1 cellular context compared by ENCODE assay signal in the genomic region with DNA sequence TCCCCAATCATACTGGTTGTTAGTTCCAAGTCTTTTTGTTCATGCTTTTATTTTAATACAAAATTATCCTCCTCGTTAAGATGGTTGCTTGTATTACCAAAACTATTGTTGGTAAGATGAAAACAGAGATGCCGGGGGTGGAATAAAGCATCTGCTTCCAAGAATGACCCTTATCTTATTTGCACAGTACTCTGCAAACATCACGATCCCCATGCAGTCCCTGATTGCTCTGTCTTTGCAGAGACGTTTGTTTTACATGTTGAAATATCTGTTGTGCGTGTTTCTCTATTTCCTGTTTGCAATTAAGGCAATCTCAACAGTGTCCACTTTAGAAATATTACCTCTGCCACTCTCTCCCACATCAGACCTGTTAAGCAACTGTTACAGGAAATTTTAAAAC.
TF ChIP-seq lines count a peak whose summit lies in the region.

No MANE protein-coding gene starts in this region.

TF ChIP-seq in K562, 482 proteins besides CTCF, POLR2A, EP300 and RAD21 (continued from another document and continues in another):
- TF ChIP-seq, protein P1, sequence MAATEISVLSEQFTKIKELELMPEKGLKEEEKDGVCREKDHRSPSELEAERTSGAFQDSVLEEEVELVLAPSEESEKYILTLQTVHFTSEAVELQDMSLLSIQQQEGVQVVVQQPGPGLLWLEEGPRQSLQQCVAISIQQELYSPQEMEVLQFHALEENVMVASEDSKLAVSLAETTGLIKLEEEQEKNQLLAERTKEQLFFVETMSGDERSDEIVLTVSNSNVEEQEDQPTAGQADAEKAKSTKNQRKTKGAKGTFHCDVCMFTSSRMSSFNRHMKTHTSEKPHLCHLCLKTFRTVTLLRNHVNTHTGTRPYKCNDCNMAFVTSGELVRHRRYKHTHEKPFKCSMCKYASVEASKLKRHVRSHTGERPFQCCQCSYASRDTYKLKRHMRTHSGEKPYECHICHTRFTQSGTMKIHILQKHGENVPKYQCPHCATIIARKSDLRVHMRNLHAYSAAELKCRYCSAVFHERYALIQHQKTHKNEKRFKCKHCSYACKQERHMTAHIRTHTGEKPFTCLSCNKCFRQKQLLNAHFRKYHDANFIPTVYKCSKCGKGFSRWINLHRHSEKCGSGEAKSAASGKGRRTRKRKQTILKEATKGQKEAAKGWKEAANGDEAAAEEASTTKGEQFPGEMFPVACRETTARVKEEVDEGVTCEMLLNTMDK (IDR thresholded peaks at IDR 0.05; ENCODE audit: borderline replicate concordance, insufficient read depth, low read depth, low read length, poor library complexity, severe bottlenecking): no peak
- TF ChIP-seq, protein P2, sequence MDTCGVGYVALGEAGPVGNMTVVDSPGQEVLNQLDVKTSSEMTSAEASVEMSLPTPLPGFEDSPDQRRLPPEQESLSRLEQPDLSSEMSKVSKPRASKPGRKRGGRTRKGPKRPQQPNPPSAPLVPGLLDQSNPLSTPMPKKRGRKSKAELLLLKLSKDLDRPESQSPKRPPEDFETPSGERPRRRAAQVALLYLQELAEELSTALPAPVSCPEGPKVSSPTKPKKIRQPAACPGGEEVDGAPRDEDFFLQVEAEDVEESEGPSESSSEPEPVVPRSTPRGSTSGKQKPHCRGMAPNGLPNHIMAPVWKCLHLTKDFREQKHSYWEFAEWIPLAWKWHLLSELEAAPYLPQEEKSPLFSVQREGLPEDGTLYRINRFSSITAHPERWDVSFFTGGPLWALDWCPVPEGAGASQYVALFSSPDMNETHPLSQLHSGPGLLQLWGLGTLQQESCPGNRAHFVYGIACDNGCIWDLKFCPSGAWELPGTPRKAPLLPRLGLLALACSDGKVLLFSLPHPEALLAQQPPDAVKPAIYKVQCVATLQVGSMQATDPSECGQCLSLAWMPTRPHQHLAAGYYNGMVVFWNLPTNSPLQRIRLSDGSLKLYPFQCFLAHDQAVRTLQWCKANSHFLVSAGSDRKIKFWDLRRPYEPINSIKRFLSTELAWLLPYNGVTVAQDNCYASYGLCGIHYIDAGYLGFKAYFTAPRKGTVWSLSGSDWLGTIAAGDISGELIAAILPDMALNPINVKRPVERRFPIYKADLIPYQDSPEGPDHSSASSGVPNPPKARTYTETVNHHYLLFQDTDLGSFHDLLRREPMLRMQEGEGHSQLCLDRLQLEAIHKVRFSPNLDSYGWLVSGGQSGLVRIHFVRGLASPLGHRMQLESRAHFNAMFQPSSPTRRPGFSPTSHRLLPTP (IDR thresholded peaks at IDR 0.05; ENCODE audit: borderline replicate concordance, extremely low read depth, insufficient read length): no peak
- TF ChIP-seq SAP30 (IDR thresholded peaks at IDR 0.05; ENCODE audit: borderline replicate concordance, insufficient read depth, low read depth, low read length, poor library complexity, severe bottlenecking) (no peak), GATAD2A (IDR thresholded peaks at IDR 0.05) (no peak), CBX5 (IDR thresholded peaks at IDR 0.05; ENCODE audit: borderline replicate concordance, low read depth) (no peak), TRIM24 (IDR thresholded peaks at IDR 0.05) (peak in 1 of 2 experiments; percentile 48; a peak in 1 of 4 replicates), GATA2 (CRISPR knock-in tag; IDR thresholded peaks at IDR 0.05) (peak; percentile 13; the same call in 1 of the 2 replicates), EHMT2 (IDR thresholded peaks at IDR 0.05) (no peak), ESRRB (CRISPR knock-in tag; IDR thresholded peaks at IDR 0.05; ENCODE audit: borderline replicate concordance) (no peak), TCF3 (CRISPR knock-in tag; IDR thresholded peaks at IDR 0.05) (peak; percentile 61; the same call in 1 of the 2 replicates), NFATC3 (IDR thresholded peaks at IDR 0.05) (no peak), SIN3B (IDR thresholded peaks at IDR 0.05; ENCODE audit: low read depth) (no peak), NFIC (IDR thresholded peaks at IDR 0.05) (peak; percentile 28; the same call in 1 of the 2 replicates), HNRNPL (IDR thresholded peaks at IDR 0.05; ENCODE audit: low read depth, low read length) (no peak), HNRNPH1 (optimal IDR thresholded peaks at IDR 0.05; ENCODE audit: low read depth, low read length) (no peak), GATAD2B (IDR thresholded peaks at IDR 0.05; ENCODE audit: borderline replicate concordance) (no peak), SNRNP70 (optimal IDR thresholded peaks at IDR 0.05; ENCODE audit: low read depth, low read length) (no peak), EZH2 (IDR thresholded peaks at IDR 0.05; ENCODE audit: borderline replicate concordance, low read depth, low read length) (no peak), ELF4 (CRISPR knock-in tag; IDR thresholded peaks at IDR 0.05) (no peak), ZNF239 (CRISPR knock-in tag; IDR thresholded peaks at IDR 0.05) (no peak), MBD2 (IDR thresholded peaks at IDR 0.05; ENCODE audit: borderline replicate concordance, low read depth) (no peak), ZBTB17 (CRISPR knock-in tag; IDR thresholded peaks at IDR 0.05) (no peak), XRCC4 (IDR thresholded peaks at IDR 0.05; ENCODE audit: extremely low read depth, insufficient read depth, insufficient read length) (no peak), GTF2F1 (IDR thresholded peaks at IDR 0.05; ENCODE audit: low read depth, low read length) (no peak), KDM4B (IDR thresholded peaks at IDR 0.05; ENCODE audit: borderline replicate concordance in 2 of 2, low read depth in 1 of 2) (no peak), HDAC2 (IDR thresholded peaks at IDR 0.05) (no peak)
- TF ChIP-seq, protein P3, sequence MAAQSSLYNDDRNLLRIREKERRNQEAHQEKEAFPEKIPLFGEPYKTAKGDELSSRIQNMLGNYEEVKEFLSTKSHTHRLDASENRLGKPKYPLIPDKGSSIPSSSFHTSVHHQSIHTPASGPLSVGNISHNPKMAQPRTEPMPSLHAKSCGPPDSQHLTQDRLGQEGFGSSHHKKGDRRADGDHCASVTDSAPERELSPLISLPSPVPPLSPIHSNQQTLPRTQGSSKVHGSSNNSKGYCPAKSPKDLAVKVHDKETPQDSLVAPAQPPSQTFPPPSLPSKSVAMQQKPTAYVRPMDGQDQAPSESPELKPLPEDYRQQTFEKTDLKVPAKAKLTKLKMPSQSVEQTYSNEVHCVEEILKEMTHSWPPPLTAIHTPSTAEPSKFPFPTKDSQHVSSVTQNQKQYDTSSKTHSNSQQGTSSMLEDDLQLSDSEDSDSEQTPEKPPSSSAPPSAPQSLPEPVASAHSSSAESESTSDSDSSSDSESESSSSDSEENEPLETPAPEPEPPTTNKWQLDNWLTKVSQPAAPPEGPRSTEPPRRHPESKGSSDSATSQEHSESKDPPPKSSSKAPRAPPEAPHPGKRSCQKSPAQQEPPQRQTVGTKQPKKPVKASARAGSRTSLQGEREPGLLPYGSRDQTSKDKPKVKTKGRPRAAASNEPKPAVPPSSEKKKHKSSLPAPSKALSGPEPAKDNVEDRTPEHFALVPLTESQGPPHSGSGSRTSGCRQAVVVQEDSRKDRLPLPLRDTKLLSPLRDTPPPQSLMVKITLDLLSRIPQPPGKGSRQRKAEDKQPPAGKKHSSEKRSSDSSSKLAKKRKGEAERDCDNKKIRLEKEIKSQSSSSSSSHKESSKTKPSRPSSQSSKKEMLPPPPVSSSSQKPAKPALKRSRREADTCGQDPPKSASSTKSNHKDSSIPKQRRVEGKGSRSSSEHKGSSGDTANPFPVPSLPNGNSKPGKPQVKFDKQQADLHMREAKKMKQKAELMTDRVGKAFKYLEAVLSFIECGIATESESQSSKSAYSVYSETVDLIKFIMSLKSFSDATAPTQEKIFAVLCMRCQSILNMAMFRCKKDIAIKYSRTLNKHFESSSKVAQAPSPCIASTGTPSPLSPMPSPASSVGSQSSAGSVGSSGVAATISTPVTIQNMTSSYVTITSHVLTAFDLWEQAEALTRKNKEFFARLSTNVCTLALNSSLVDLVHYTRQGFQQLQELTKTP (IDR thresholded peaks at IDR 0.05; ENCODE audit: low read depth in 1 of 2, partially characterized antibody in 2 of 2): no peak
- TF ChIP-seq, protein P4, sequence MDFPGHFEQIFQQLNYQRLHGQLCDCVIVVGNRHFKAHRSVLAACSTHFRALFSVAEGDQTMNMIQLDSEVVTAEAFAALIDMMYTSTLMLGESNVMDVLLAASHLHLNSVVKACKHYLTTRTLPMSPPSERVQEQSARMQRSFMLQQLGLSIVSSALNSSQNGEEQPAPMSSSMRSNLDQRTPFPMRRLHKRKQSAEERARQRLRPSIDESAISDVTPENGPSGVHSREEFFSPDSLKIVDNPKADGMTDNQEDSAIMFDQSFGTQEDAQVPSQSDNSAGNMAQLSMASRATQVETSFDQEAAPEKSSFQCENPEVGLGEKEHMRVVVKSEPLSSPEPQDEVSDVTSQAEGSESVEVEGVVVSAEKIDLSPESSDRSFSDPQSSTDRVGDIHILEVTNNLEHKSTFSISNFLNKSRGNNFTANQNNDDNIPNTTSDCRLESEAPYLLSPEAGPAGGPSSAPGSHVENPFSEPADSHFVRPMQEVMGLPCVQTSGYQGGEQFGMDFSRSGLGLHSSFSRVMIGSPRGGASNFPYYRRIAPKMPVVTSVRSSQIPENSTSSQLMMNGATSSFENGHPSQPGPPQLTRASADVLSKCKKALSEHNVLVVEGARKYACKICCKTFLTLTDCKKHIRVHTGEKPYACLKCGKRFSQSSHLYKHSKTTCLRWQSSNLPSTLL (IDR thresholded peaks at IDR 0.05): no peak
- TF ChIP-seq, protein P5, sequence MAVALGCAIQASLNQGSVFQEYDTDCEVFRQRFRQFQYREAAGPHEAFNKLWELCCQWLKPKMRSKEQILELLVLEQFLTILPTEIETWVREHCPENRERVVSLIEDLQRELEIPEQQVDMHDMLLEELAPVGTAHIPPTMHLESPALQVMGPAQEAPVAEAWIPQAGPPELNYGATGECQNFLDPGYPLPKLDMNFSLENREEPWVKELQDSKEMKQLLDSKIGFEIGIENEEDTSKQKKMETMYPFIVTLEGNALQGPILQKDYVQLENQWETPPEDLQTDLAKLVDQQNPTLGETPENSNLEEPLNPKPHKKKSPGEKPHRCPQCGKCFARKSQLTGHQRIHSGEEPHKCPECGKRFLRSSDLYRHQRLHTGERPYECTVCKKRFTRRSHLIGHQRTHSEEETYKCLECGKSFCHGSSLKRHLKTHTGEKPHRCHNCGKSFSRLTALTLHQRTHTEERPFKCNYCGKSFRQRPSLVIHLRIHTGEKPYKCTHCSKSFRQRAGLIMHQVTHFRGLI (CRISPR knock-in tag; IDR thresholded peaks at IDR 0.05): no peak
- TF ChIP-seq, protein P6, sequence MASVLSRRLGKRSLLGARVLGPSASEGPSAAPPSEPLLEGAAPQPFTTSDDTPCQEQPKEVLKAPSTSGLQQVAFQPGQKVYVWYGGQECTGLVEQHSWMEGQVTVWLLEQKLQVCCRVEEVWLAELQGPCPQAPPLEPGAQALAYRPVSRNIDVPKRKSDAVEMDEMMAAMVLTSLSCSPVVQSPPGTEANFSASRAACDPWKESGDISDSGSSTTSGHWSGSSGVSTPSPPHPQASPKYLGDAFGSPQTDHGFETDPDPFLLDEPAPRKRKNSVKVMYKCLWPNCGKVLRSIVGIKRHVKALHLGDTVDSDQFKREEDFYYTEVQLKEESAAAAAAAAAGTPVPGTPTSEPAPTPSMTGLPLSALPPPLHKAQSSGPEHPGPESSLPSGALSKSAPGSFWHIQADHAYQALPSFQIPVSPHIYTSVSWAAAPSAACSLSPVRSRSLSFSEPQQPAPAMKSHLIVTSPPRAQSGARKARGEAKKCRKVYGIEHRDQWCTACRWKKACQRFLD (CRISPR knock-in tag; IDR thresholded peaks at IDR 0.05): no peak
- TF ChIP-seq, protein P7, sequence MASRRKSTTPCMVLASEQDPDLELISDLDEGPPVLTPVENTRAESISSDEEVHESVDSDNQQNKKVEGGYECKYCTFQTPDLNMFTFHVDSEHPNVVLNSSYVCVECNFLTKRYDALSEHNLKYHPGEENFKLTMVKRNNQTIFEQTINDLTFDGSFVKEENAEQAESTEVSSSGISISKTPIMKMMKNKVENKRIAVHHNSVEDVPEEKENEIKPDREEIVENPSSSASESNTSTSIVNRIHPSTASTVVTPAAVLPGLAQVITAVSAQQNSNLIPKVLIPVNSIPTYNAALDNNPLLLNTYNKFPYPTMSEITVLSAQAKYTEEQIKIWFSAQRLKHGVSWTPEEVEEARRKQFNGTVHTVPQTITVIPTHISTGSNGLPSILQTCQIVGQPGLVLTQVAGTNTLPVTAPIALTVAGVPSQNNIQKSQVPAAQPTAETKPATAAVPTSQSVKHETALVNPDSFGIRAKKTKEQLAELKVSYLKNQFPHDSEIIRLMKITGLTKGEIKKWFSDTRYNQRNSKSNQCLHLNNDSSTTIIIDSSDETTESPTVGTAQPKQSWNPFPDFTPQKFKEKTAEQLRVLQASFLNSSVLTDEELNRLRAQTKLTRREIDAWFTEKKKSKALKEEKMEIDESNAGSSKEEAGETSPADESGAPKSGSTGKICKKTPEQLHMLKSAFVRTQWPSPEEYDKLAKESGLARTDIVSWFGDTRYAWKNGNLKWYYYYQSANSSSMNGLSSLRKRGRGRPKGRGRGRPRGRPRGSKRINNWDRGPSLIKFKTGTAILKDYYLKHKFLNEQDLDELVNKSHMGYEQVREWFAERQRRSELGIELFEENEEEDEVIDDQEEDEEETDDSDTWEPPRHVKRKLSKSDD (conservative IDR thresholded peaks at IDR 0.05; ENCODE audit: low read length): no peak
- TF ChIP-seq, protein P8, sequence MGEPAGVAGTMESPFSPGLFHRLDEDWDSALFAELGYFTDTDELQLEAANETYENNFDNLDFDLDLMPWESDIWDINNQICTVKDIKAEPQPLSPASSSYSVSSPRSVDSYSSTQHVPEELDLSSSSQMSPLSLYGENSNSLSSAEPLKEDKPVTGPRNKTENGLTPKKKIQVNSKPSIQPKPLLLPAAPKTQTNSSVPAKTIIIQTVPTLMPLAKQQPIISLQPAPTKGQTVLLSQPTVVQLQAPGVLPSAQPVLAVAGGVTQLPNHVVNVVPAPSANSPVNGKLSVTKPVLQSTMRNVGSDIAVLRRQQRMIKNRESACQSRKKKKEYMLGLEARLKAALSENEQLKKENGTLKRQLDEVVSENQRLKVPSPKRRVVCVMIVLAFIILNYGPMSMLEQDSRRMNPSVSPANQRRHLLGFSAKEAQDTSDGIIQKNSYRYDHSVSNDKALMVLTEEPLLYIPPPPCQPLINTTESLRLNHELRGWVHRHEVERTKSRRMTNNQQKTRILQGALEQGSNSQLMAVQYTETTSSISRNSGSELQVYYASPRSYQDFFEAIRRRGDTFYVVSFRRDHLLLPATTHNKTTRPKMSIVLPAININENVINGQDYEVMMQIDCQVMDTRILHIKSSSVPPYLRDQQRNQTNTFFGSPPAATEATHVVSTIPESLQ (CRISPR knock-in tag; IDR thresholded peaks at IDR 0.05): no peak
- TF ChIP-seq, protein P9, sequence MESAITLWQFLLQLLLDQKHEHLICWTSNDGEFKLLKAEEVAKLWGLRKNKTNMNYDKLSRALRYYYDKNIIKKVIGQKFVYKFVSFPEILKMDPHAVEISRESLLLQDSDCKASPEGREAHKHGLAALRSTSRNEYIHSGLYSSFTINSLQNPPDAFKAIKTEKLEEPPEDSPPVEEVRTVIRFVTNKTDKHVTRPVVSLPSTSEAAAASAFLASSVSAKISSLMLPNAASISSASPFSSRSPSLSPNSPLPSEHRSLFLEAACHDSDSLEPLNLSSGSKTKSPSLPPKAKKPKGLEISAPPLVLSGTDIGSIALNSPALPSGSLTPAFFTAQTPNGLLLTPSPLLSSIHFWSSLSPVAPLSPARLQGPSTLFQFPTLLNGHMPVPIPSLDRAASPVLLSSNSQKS (CRISPR knock-in tag; IDR thresholded peaks at IDR 0.05): no peak
- TF ChIP-seq, protein P10, sequence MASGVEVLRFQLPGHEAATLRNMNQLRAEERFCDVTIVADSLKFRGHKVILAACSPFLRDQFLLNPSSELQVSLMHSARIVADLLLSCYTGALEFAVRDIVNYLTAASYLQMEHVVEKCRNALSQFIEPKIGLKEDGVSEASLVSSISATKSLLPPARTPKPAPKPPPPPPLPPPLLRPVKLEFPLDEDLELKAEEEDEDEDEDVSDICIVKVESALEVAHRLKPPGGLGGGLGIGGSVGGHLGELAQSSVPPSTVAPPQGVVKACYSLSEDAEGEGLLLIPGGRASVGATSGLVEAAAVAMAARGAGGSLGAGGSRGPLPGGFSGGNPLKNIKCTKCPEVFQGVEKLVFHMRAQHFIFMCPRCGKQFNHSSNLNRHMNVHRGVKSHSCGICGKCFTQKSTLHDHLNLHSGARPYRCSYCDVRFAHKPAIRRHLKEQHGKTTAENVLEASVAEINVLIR (CRISPR knock-in tag; IDR thresholded peaks at IDR 0.05): no peak
